Comparison of ENCODE assay signal across 15 cellular contexts in genomic region chr1:240352769-240353168, GRCh38.
DNase-seq lines count a peak whose midpoint lies in the region; TF ChIP-seq lines count a peak whose summit lies in the region.
"Had no signal": no experiment of that assay in that cellular context is flagged by ENCODE, and none has a peak within 500 bp of the region (broad histone marks: within the 10 kb centered on the region; RNA-seq: fewer than 3 reads in every experiment).

No MANE protein-coding gene starts in this region.

- no peak overlapping the region for H3K4me3 ChIP-seq in NB4 (ENCODE audit: low read depth, low read length)
- H3K4me3 ChIP-seq in fibroblast of pulmonary artery (replicated peaks; ENCODE audit: low read depth, low read length) = no peak overlapping the region
- H3K4me3 ChIP-seq in rectal smooth muscle tissue (ENCODE audit: low read length) = no peak overlapping the region
- no peak overlapping the region for H3K4me3 ChIP-seq in SK-N-SH (ENCODE audit: low read depth in 2 of 2, low read length in 1 of 2)
- H3K4me3 ChIP-seq: gastroesophageal sphincter had no signal

- TF ChIP-seq RAD21 in SK-N-SH (IDR thresholded peaks at IDR 0.05; ENCODE audit: low read length) = no peak

- POLR2A ChIA-PET in SK-N-SH (lab: Yijun Ruan, JAX) = no interaction called here

- TF ChIP-seq POLR2A in NB4 (IDR thresholded peaks at IDR 0.05; ENCODE audit: extremely low read depth, insufficient read length) = no peak

- peaks cover 5% of the 10 kb centered on the region for H3K4me1 ChIP-seq in rectal smooth muscle tissue (ENCODE audit: control insufficient read depth, insufficient read depth, low read length)
- peaks cover 2 to 39% of the 10 kb centered on the region in 2 experiments; a peak in 2 of 4 replicates for H3K4me1 ChIP-seq in SK-N-SH (ENCODE audit: control insufficient read depth in 1 of 2, insufficient read depth in 2 of 2, low read depth in 1 of 2, low read length in 1 of 2)
- H3K4me1 ChIP-seq: gastroesophageal sphincter had no signal

- no peaks in the 10 kb centered on the region for H3K9me3 ChIP-seq in SK-N-SH
- H3K9me3 ChIP-seq: gastroesophageal sphincter had no signal

- no peak for TF ChIP-seq EP300 in SK-N-SH (IDR thresholded peaks at IDR 0.05; ENCODE audit: borderline replicate concordance in 1 of 2, low read depth in 1 of 2, low read length in 1 of 2)

- TF ChIP-seq CTCF in NB4 (IDR thresholded peaks at IDR 0.05; ENCODE audit: low read depth, low read length) = no peak
- TF ChIP-seq CTCF in fibroblast of pulmonary artery (IDR thresholded peaks at IDR 0.05; ENCODE audit: low read length, missing control alignments) = no peak
- TF ChIP-seq CTCF in SK-N-SH (IDR thresholded peaks at IDR 0.05) = no peak

- no peaks in the 10 kb centered on the region for H3K9me2 ChIP-seq in SK-N-SH

- CTCF ChIA-PET in SK-N-SH (lab: Yijun Ruan, JAX) = interaction anchor here (1.6 kb wide), 1 partner anchor 10 kb away, joined by 4 read pairs; no protein-coding TSS in a partner anchor

- no peaks in the 10 kb centered on the region for H4K20me1 ChIP-seq in SK-N-SH (ENCODE audit: insufficient read depth)

- H3F3A ChIP-seq in SK-N-SH (replicated peaks; ENCODE audit: insufficient read depth) = peaks cover 49% of the 10 kb centered on the region

- no peaks in the 10 kb centered on the region for H3K27me3 ChIP-seq in rectal smooth muscle tissue (ENCODE audit: control insufficient read depth, insufficient read depth, low read length)
- H3K27me3 ChIP-seq in SK-N-SH (ENCODE audit: insufficient read depth) = no peaks in the 10 kb centered on the region
- H3K27me3 ChIP-seq: gastroesophageal sphincter had no signal

- peak; percentile 10 for DNase-seq in Daoy (ENCODE audit: low read depth)
- DNase-seq in NB4 (ENCODE audit: low read depth) = peak; percentile 5
- DNase-seq in fibroblast of pulmonary artery (ENCODE audit: low read depth) = peak; percentile 69
- no peak for DNase-seq in NCI-H524 (lab: John Stamatoyannopoulos, UW)
- no peak for DNase-seq in SK-N-SH
- DNase-seq in globus pallidus (ENCODE audit: low spot score) = no peak
- DNase-seq: activated gamma-delta T cell treated with Interleukin-2 at 50 U/mL for 16 hours; CD4-positive, CD25-positive, alpha-beta regulatory T cell; effector CD8-positive, alpha-beta T cell; kidney; NCI-H1092; SHP77 treated with DMSO at 0.1 percent for 48 hours; stimulated activated CD4-positive, alpha-beta T cell treated with anti-CD3 and anti-CD28 coated beads, Interleukin-1b, Interleukin-23, amount 100 ng/mL, for 48 hours had no signal

- H3K27ac ChIP-seq in rectal smooth muscle tissue (ENCODE audit: low read depth, low read length) = peak overlapping the region; percentile 29
- H3K27ac ChIP-seq in SK-N-SH (ENCODE audit: low read depth in 2 of 2, low read length in 1 of 2) = peak overlapping the region in 1 of 2 experiments; percentile 93; a peak in 2 of 4 replicates
- H3K27ac ChIP-seq: gastroesophageal sphincter had no signal

- no peak overlapping the region for H3K4me2 ChIP-seq in SK-N-SH

- no peak overlapping the region for H2AFZ ChIP-seq in SK-N-SH (ENCODE audit: low read depth)

- H3K36me3 ChIP-seq in rectal smooth muscle tissue (ENCODE audit: control insufficient read depth, insufficient read depth, low read length) = no peaks in the 10 kb centered on the region
- H3K36me3 ChIP-seq in SK-N-SH (replicated peaks in 1 of 2; ENCODE audit: control insufficient read depth in 1 of 2, insufficient read depth in 2 of 2, low read length in 1 of 2) = peaks cover 14 to 34% of the 10 kb centered on the region in 2 experiments
- H3K36me3 ChIP-seq: gastroesophageal sphincter had no signal

- WGBS in SK-N-SH (ENCODE audit: low lambda C conversion rate) = 82% methylated on average over 5 of the region's 5 CpGs

- no peak overlapping the region for H3K9ac ChIP-seq in rectal smooth muscle tissue (ENCODE audit: low read length)
- H3K9ac ChIP-seq in SK-N-SH = no peak overlapping the region

- H3K79me2 ChIP-seq in SK-N-SH (ENCODE audit: insufficient read depth) = peaks cover 49% of the 10 kb centered on the region; the same call in 1 of the 2 replicates

TF ChIP-seq in SK-N-SH, 30 proteins besides CTCF, POLR2A, EP300 and RAD21:
- no peak for TF ChIP-seq REST (IDR thresholded peaks at IDR 0.05; ENCODE audit: low read depth, low read length)
- TF ChIP-seq SMC3 (IDR thresholded peaks at IDR 0.05; ENCODE audit: low read depth, low read length) = no peak
- no peak for TF ChIP-seq USF2 (IDR thresholded peaks at IDR 0.05; ENCODE audit: borderline replicate concordance, low read depth, low read length)
- no peak for TF ChIP-seq SIN3A (IDR thresholded peaks at IDR 0.05; ENCODE audit: borderline replicate concordance, low read depth, low read length)
- TF ChIP-seq GATA2 (CRISPR knock-in tag; IDR thresholded peaks at IDR 0.05) = no peak
- no peak for TF ChIP-seq TCF12 (IDR thresholded peaks at IDR 0.05)
- TF ChIP-seq EZH2phosphoT487 (IDR thresholded peaks at IDR 0.05; ENCODE audit: borderline replicate concordance, low read depth) = no peak
- TF ChIP-seq TAF1 (IDR thresholded peaks at IDR 0.05; ENCODE audit: borderline replicate concordance, low read depth, low read length) = no peak
- no peak for TF ChIP-seq USF1 (IDR thresholded peaks at IDR 0.05; ENCODE audit: borderline replicate concordance, low read depth)
- TF ChIP-seq MEF2A (IDR thresholded peaks at IDR 0.05; ENCODE audit: borderline replicate concordance, low read depth) = no peak
- no peak for TF ChIP-seq JUND (IDR thresholded peaks at IDR 0.05)
- TF ChIP-seq IRF3 (IDR thresholded peaks at IDR 0.05; ENCODE audit: low read depth, low read length) = no peak
- TF ChIP-seq FOXJ3 (CRISPR knock-in tag; IDR thresholded peaks at IDR 0.05) = no peak
- no peak for TF ChIP-seq YY1 (IDR thresholded peaks at IDR 0.05; ENCODE audit: low read depth)
- no peak for TF ChIP-seq NFIC (IDR thresholded peaks at IDR 0.05; ENCODE audit: borderline replicate concordance)
- no peak for TF ChIP-seq RFX5 (IDR thresholded peaks at IDR 0.05; ENCODE audit: low read length)

Comparison
In these comparisons a context has a peak if more than half of its experiments do, and no peak if none do; other contexts are left out.
1. DNase-seq: peak in Daoy (single experiment), NB4 (single experiment) and fibroblast of pulmonary artery (single experiment); none in NCI-H524 (0 of 2), SK-N-SH (single experiment) and globus pallidus (single experiment).